In genomic region chr19:3669134-3669436, GRCh38 we compare ENCODE assay signal across 12 cellular contexts. TPM values are rescaled to one million over a fixed set of nuclear protein-coding genes. Genes with fewer than 3 reads are reported as not detected.
DNase-seq lines count a peak whose midpoint lies in the region; ATAC-seq and TF ChIP-seq lines count a peak whose summit lies in the region.
"Had no signal": no experiment of that assay in that cellular context is flagged by ENCODE, and none has a peak within 500 bp of the region (broad histone marks: within the 10 kb centered on the region; RNA-seq: fewer than 3 reads in every experiment).

No MANE protein-coding gene starts in this region.

- H3K9me3 Mint-ChIP-seq in HFFc6 = no peaks in the 10 kb centered on the region
- H3K9me3 Mint-ChIP-seq in central memory CD8-positive, alpha-beta T cell = no peaks in the 10 kb centered on the region
- H3K9me3 Mint-ChIP-seq: activated B cell treated with CpG ODN at 0.5 μM for 24 hours; activated naive CD8-positive, alpha-beta T cell treated with anti-CD3 and anti-CD28 coated beads, Interleukin-2, amount 50 U/mL, for 24 hours; GM23338 had no signal

- intact Hi-C loops in mucosa of descending colon (cut with DNase I, micrococcal nuclease) = loop anchor here in 1 of 2 donors (5.0 kb wide), 1 partner anchor 33 kb away; the partner anchor contains the start of gene PIP5K1C

- peak overlapping the region; percentile 75 for H3K27ac Mint-ChIP-seq in HFFc6
- H3K27ac Mint-ChIP-seq in central memory CD8-positive, alpha-beta T cell (ENCODE audit: low read depth) = no peak overlapping the region
- H3K27ac Mint-ChIP-seq: activated B cell treated with CpG ODN at 0.5 μM for 24 hours; activated naive CD8-positive, alpha-beta T cell treated with anti-CD3 and anti-CD28 coated beads, Interleukin-2, amount 50 U/mL, for 24 hours; GM23338 had no signal

- no peaks in the 10 kb centered on the region for H3K9me3 ChIP-seq in mucosa of descending colon
- H3K9me3 ChIP-seq: BLaER1 had no signal

- no peak overlapping the region for H3K4me3 ChIP-seq in mucosa of descending colon
- H3K4me3 ChIP-seq: BLaER1, GM23338 had no signal

- peaks cover 49% of the 10 kb centered on the region for H3K4me1 Mint-ChIP-seq in HFFc6 (ENCODE audit: low read depth)
- H3K4me1 Mint-ChIP-seq in central memory CD8-positive, alpha-beta T cell = peaks cover 38% of the 10 kb centered on the region

- DNase-seq in HFFc6 (no peak), mucosa of descending colon (no peak), substantia nigra (lab: John Stamatoyannopoulos, UW) (no peak), NCI-H226 (no peak), NAMALWA (ENCODE audit: low spot score) (no peak), COLO829 (ENCODE audit: low spot score) (no peak)
- no peak for DNase-seq in central memory CD8-positive, alpha-beta T cell (ENCODE audit: low spot score in 2 of 2)
- DNase-seq: activated B cell treated with CpG ODN at 0.5 μM for 24 hours; activated naive CD8-positive, alpha-beta T cell treated with anti-CD3 and anti-CD28 coated beads, Interleukin-2, amount 50 U/mL, for 24 hours had no signal

- peak overlapping the region; percentile 30 for H3K27ac ChIP-seq in substantia nigra (ENCODE audit: low read depth, low read length, poor library complexity, severe bottlenecking)
- H3K27ac ChIP-seq: BLaER1 had no signal

- H3K36me3 ChIP-seq in mucosa of descending colon (ENCODE audit: low read depth) = no peaks in the 10 kb centered on the region

- no peak for ATAC-seq in central memory CD8-positive, alpha-beta T cell (replicated peaks; ENCODE audit: extremely low read depth, poor library complexity, severe bottlenecking)
- ATAC-seq in mucosa of descending colon = peak; percentile 20
- no peak for ATAC-seq in GM19395 (IDR thresholded peaks at IDR 0.05; ENCODE audit: unreplicated experiment)
- ATAC-seq: activated naive CD8-positive, alpha-beta T cell treated with anti-CD3 and anti-CD28 coated beads, Interleukin-2, amount 50 U/mL, for 24 hours; GM23338 had no signal

- peaks cover 6% of the 10 kb centered on the region for H3K27me3 Mint-ChIP-seq in HFFc6 (ENCODE audit: insufficient read depth)
- H3K27me3 Mint-ChIP-seq in central memory CD8-positive, alpha-beta T cell = no peaks in the 10 kb centered on the region
- H3K27me3 Mint-ChIP-seq: activated B cell treated with CpG ODN at 0.5 μM for 24 hours; activated naive CD8-positive, alpha-beta T cell treated with anti-CD3 and anti-CD28 coated beads, Interleukin-2, amount 50 U/mL, for 24 hours had no signal

- H3K36me3 Mint-ChIP-seq in HFFc6 (ENCODE audit: low read depth) = no peaks in the 10 kb centered on the region
- peaks cover 3% of the 10 kb centered on the region for H3K36me3 Mint-ChIP-seq in central memory CD8-positive, alpha-beta T cell (ENCODE audit: insufficient read depth)

- H3K4me1 ChIP-seq in mucosa of descending colon (ENCODE audit: low read depth) = peaks cover 15% of the 10 kb centered on the region

- H3K4me3 Mint-ChIP-seq in HFFc6 = no peak overlapping the region
- peak overlapping the region; percentile 18 for H3K4me3 Mint-ChIP-seq in central memory CD8-positive, alpha-beta T cell
- H3K4me3 Mint-ChIP-seq: activated B cell treated with CpG ODN at 0.5 μM for 24 hours; activated naive CD8-positive, alpha-beta T cell treated with anti-CD3 and anti-CD28 coated beads, Interleukin-2, amount 50 U/mL, for 24 hours; GM23338 had no signal

- no peak for TF ChIP-seq CTCF in HFFc6 (IDR thresholded peaks at IDR 0.05)
- no peak for TF ChIP-seq CTCF in mucosa of descending colon (IDR thresholded peaks at IDR 0.05)

RNA-seq across cellular contexts. Expression of gene PIP5K1C, which starts 31.2 kb away (rescaled TPM):
- total RNA-seq in HFFc6 (2021; fragmentation: NEBNext Ultra II Directional; extraction: Animal tissue kit (Norgen Biotek cat#: 25700)) = 10 to 100 TPM; 73.8 to 95.6 (median 78.7) TPM
- total RNA-seq in mucosa of descending colon = 10 to 100 TPM; 23.1 to 95.2 (median 23.2) TPM

RNA-seq across cellular contexts. Expression of gene TJP3, which starts 39.1 kb away (rescaled TPM):
- total RNA-seq in HFFc6 (2021; fragmentation: NEBNext Ultra II Directional; extraction: Animal tissue kit (Norgen Biotek cat#: 25700)) = not detected
- 100 to 1,000 TPM; 167 to 357 (median 285) TPM for total RNA-seq in mucosa of descending colon

RNA-seq across cellular contexts. Expression of gene CACTIN, which starts 42.5 kb away (rescaled TPM):
- 10 to 100 TPM; 22.7 to 25.3 (median 24.9) TPM for total RNA-seq in HFFc6 (2021; fragmentation: NEBNext Ultra II Directional; extraction: Animal tissue kit (Norgen Biotek cat#: 25700))
- 10 to 100 TPM; 22.4 to 26.8 (median 22.6) TPM for total RNA-seq in mucosa of descending colon

Comparison
In these comparisons a context has a peak if more than half of its experiments do, and no peak if none do; other contexts are left out.
1. RNA of gene TJP3, which starts 39.1 kb away (total RNA-seq): 167 to 357 TPM in mucosa of descending colon; not detected in HFFc6; every median in the first group is over 100 times any median in the second.